ENCODE assay signal across 8 cellular contexts in the genomic region with DNA sequence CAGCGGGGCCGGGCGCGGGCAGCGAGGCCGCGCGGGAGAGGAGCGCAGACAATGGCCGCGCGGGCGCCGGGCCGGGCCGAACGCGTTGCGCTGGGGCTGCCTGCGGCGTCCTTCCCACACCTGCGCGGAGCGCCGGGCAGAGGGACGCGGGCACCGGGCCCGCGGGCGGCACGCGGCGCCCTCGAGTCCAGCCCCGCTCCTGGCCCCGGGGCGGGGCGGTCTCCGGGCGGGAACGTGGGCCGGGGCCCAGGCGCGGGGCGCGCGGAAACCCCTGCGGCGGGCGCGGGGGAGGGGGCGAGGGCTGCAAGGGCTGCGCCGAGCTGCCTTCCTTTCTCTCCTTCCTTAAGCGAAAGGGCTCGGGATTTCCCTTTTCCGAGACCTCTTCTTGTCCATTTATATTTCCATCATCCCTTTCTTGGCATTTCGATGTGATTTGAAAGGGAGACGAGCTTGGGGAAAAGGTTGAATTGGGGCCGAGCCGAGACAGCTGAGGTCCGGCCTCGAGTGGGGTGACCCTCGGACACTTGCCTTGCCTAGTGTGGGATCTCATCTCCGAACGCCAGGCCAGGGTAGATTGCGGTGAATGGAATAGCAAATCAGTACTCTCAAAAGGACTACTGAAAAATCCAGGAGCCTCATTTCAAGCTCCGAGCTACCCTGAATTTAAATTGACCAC. TPM values are rescaled to one million over a fixed set of nuclear protein-coding genes. Genes with fewer than 3 reads are reported as not detected.
DNase-seq lines count a peak whose midpoint lies in the region; ATAC-seq, FAIRE-seq and TF ChIP-seq lines count a peak whose summit lies in the region.

No MANE protein-coding gene starts in this region.

- WGBS in spleen, 5 donors = 2 to 4% (median 3%) methylated on average over 30 to 69 of the region's 69 CpGs

- TF ChIP-seq POLR2A in GM12892 (IDR thresholded peaks at IDR 0.05; ENCODE audit: low read depth, low read length) (no peak), spleen (IDR thresholded peaks at IDR 0.05) (no peak)

- H3K4me3 ChIP-seq in A673 (ENCODE audit: low read depth, low read length, poor library complexity, severe bottlenecking) (peak overlapping the region; percentile 71), astrocyte (ENCODE audit: insufficient read depth, low read depth, low read length) (peak overlapping the region; percentile 74), iPS-20b (ENCODE audit: low read length) (peak overlapping the region; percentile 91), spleen (peak overlapping the region; percentile 5 to 91 (median 72))

- H3K4me1 ChIP-seq in A673 (ENCODE audit: insufficient read depth, low read length, poor library complexity, severe bottlenecking) (peaks cover 18% of the 10 kb centered on the region), astrocyte (ENCODE audit: insufficient read depth, low read length) (no peaks in the 10 kb centered on the region), iPS-20b (ENCODE audit: insufficient read depth, low read length) (peaks cover 15% of the 10 kb centered on the region), spleen (peaks cover 3 to 24% (median 16%) of the 10 kb centered on the region in 6 donors)

- peaks cover 9% of the 10 kb centered on the region for H3K27me3 Mint-ChIP-seq in astrocyte (ENCODE audit: low read depth, unreplicated experiment)

- no peak overlapping the region for H3K27ac Mint-ChIP-seq in astrocyte (ENCODE audit: unreplicated experiment)

- H3K27me3 ChIP-seq in A673 (replicated peaks; ENCODE audit: insufficient read depth, low read depth, low read length, poor library complexity) (no peaks in the 10 kb centered on the region), astrocyte (ENCODE audit: insufficient read depth, low read length) (no peaks in the 10 kb centered on the region), iPS-20b (ENCODE audit: insufficient read depth, low read length) (peaks cover 14% of the 10 kb centered on the region), spleen (replicated peaks in 1 of 7) (peaks cover 0 to 16% (median 0%) of the 10 kb centered on the region in 7 donors)

- FAIRE-seq in GM12892 (lab: Jason Lieb, UNC) (no peak), astrocyte (lab: Jason Lieb, UNC) (no peak)

- peak overlapping the region; percentile 69 for H3K27ac ChIP-seq in A673 (ENCODE audit: low read depth, low read length, poor library complexity, severe bottlenecking)
- H3K27ac ChIP-seq in astrocyte (ENCODE audit: low read depth, low read length) = no peak overlapping the region
- no peak overlapping the region for H3K27ac ChIP-seq in iPS-20b (ENCODE audit: low read length)
- no peak overlapping the region for H3K27ac ChIP-seq in spleen

- peaks cover 1% of the 10 kb centered on the region for H3K9me3 Mint-ChIP-seq in astrocyte (ENCODE audit: unreplicated experiment)

- H3K4me1 Mint-ChIP-seq in astrocyte (ENCODE audit: low read depth, unreplicated experiment) = peaks cover 7% of the 10 kb centered on the region

- POLR2A ChIA-PET in A673 (lab: Charles Lee; ENCODE audit: low non-redundant PET) = no interaction called here

- H3K9ac ChIP-seq in astrocyte (ENCODE audit: low read length) (peak overlapping the region; percentile 79), iPS-20b (ENCODE audit: low read depth, low read length) (peak overlapping the region; percentile 95)

- peak overlapping the region; percentile 91 for H3K4me2 ChIP-seq in astrocyte (ENCODE audit: low read length)

- H4K20me1 ChIP-seq in astrocyte (ENCODE audit: insufficient read depth, low read length) = no peaks in the 10 kb centered on the region

- BruUV-seq in A673 (replicated peaks; lab: Mats Ljungman, UMichigan) = no TSS peak

- no peaks in the 10 kb centered on the region for H3K9me3 ChIP-seq in A673 (ENCODE audit: low read depth, low read length, poor library complexity, severe bottlenecking)
- H3K9me3 ChIP-seq in astrocyte (ENCODE audit: insufficient read depth, low read depth, low read length) = no peaks in the 10 kb centered on the region
- H3K9me3 ChIP-seq in iPS-20b (ENCODE audit: insufficient read depth, low read depth, low read length) = no peaks in the 10 kb centered on the region
- no peaks in the 10 kb centered on the region for H3K9me3 ChIP-seq in spleen

- intact Hi-C loops in A673 (cut with micrococcal nuclease; ENCODE audit: unreplicated experiment) = no loop called here
- intact Hi-C loops in spleen (cut with DNase I; ENCODE audit: low total_unique reads) = no loop called here

- peak overlapping the region; percentile 90 for H2AFZ ChIP-seq in astrocyte (ENCODE audit: low read depth, low read length)

- peaks cover 4% of the 10 kb centered on the region for H3K79me2 ChIP-seq in astrocyte (ENCODE audit: insufficient read depth, low read length)

- TF ChIP-seq CTCF in A673 (conservative IDR thresholded peaks at IDR 0.05; ENCODE audit: low read depth, low read length) (no peak), astrocyte (IDR thresholded peaks at IDR 0.05; ENCODE audit: insufficient read depth, low read depth, low read length) (no peak), spleen (IDR thresholded peaks at IDR 0.05 in 8 of 11, conservative IDR thresholded peaks at IDR 0.05 in 3 of 11) (no peak)

- H3K36me3 ChIP-seq in A673 (ENCODE audit: insufficient read depth, low read length, poor library complexity, severe bottlenecking) = no peaks in the 10 kb centered on the region
- peaks cover 3% of the 10 kb centered on the region for H3K36me3 ChIP-seq in astrocyte (ENCODE audit: insufficient read depth, low read length)
- peaks cover 23% of the 10 kb centered on the region; the same call in 1 of the 2 replicates for H3K36me3 ChIP-seq in iPS-20b (ENCODE audit: insufficient read depth, low read depth, low read length)
- H3K36me3 ChIP-seq in spleen = no peaks in the 10 kb centered on the region

- no peaks in the 10 kb centered on the region for H3K36me3 Mint-ChIP-seq in astrocyte (ENCODE audit: low read depth, unreplicated experiment)

- CTCF ChIA-PET in A673 (lab: Charles Lee) = no interaction called here

- peak; percentile 71 for DNase-seq in A673 (ENCODE audit: low spot score)
- peak; percentile 27 for DNase-seq in GM12892 (ENCODE audit: insufficient read length)
- peak; percentile 82 for DNase-seq in NCI-H2227 (lab: John Stamatoyannopoulos, UW; ENCODE audit: unreplicated experiment)
- no peak for DNase-seq in astrocyte (ENCODE audit: low read depth)
- DNase-seq in spleen = no peak
- DNase-seq in superior temporal gyrus (ENCODE audit: extremely low spot score) = no peak

- peak; percentile 41 for ATAC-seq in HG02798 (IDR thresholded peaks at IDR 0.05; ENCODE audit: poor library complexity, unreplicated experiment)

- peak overlapping the region; percentile 88 for H3K4me3 Mint-ChIP-seq in astrocyte (ENCODE audit: unreplicated experiment)

RNA-seq across cellular contexts. Expression of gene KLHL23, which starts 0.7 kb away (rescaled TPM):
- total RNA-seq in A673 (2021) (48.4 and 50.1 TPM in 2 replicates), astrocyte (3.3 and 5.9 TPM in 2 replicates), spleen (1 to 10 TPM; 1.4 to 3.3 (median 2.1) TPM)
- 13.3 TPM for polyA plus RNA-seq in GM12892 (2012; ENCODE audit: missing spikeins)
- polyA plus RNA-seq in spleen = 1 to 10 TPM in 1 of 3 donors, under 1 TPM in 2; 0.48 to 1.4 (median 0.86) TPM

RNA-seq across cellular contexts. Expression of gene PHOSPHO2, which starts 40.0 kb away (rescaled TPM):
- total RNA-seq in A673 (2021) (6.9 TPM in 2 replicates), astrocyte (1.9 and 3.0 TPM in 2 replicates), spleen (1 to 10 TPM; 3.4 to 6.9 (median 4.4) TPM)
- 4.1 TPM for polyA plus RNA-seq in GM12892 (2012; ENCODE audit: missing spikeins)
- 1 to 10 TPM; 1.2 to 2.3 (median 2.1) TPM for polyA plus RNA-seq in spleen

RNA-seq across cellular contexts. Expression of gene CFAP210, which starts 40.1 kb away (rescaled TPM):
- total RNA-seq in A673 (2021) = 0.37 and 0.83 TPM in 2 replicates
- not detected for polyA plus RNA-seq in GM12892 (2012; ENCODE audit: missing spikeins)
- total RNA-seq in astrocyte = 0.20 TPM in 1 of 2 replicates, not detected in the other
- not detected for total RNA-seq in spleen
- under 1 TPM in 2 of 3 donors, not detected in 1; 0.09 to 0.15 TPM for polyA plus RNA-seq in spleen

Comparison
In these comparisons a context has a peak if more than half of its experiments do, and no peak if none do; other contexts are left out.
1. DNase-seq: peak in A673 (single experiment), GM12892 (single experiment) and NCI-H2227 (single experiment); none in astrocyte (single experiment), spleen (single experiment) and superior temporal gyrus (single experiment).
2. Peak in every context shown above with its lines, with median percentiles within 50 percentile points of each other: H3K4me3 ChIP-seq.